Comparison of ENCODE assay signal across 22 cellular contexts in the genomic region with DNA sequence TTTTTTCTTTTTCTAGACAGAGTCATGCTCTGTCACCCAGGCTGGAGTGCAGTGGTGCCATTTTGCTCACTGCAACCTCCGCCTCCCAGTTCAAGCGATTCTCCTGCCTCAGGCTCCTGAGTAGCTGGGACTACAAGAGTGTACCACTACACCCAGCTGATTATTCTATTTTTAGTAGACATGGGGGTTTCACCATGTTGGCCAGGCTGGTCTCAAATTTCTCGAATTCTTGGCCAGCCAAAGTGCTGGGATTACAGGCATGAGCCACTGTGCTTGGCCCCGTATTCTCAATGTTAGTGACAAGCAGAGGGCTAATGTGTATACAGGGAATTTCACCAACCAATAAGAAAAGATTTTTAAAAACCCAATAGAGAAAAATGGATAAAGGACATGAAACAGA. TPM values are rescaled to one million over a fixed set of nuclear protein-coding genes. Genes with fewer than 3 reads are reported as not detected.
"Had no signal": no experiment of that assay in that cellular context is flagged by ENCODE, and none has a peak within 500 bp of the region (broad histone marks: within the 10 kb centered on the region; RNA-seq: fewer than 3 reads in every experiment).

No MANE protein-coding gene starts in this region.

- H3K27me3 Mint-ChIP-seq: activated naive CD8-positive, alpha-beta T cell treated with anti-CD3 and anti-CD28 coated beads for 36 hours; brain; central memory CD8-positive, alpha-beta T cell; natural killer cell treated with Interleukin-12 subunit alpha and Interleukin-12 subunit beta and Interleukin-15 and Interleukin-18, amount 100 ng/mL, for 72 hours had no signal

- H3K9ac ChIP-seq: parathyroid adenoma had no signal

- H3K27ac Mint-ChIP-seq: activated naive CD8-positive, alpha-beta T cell treated with anti-CD3 and anti-CD28 coated beads for 36 hours; immature natural killer cell; natural killer cell treated with Interleukin-12 subunit alpha and Interleukin-12 subunit beta and Interleukin-15 and Interleukin-18, amount 100 ng/mL, for 72 hours; T-helper 2 cell treated with Interferon-gamma antibody and Interleukin-4, amounts not matched to agents 5 μg/mL and 100 μg/mL, for 36 hours had no signal

- H3K4me3 ChIP-seq: coronary artery, lung, SK-N-MC, skin epidermis, testis had no signal

- H3K9me3 Mint-ChIP-seq: activated naive CD8-positive, alpha-beta T cell treated with anti-CD3 and anti-CD28 coated beads for 36 hours; brain; central memory CD8-positive, alpha-beta T cell; immature natural killer cell; natural killer cell treated with Interleukin-12 subunit alpha and Interleukin-12 subunit beta and Interleukin-15 and Interleukin-18, amount 100 ng/mL, for 72 hours; T-helper 2 cell treated with Interferon-gamma antibody and Interleukin-4, amounts not matched to agents 5 μg/mL and 100 μg/mL, for 36 hours had no signal

- H3K4me3 Mint-ChIP-seq: activated naive CD8-positive, alpha-beta T cell treated with anti-CD3 and anti-CD28 coated beads for 36 hours; brain; central memory CD8-positive, alpha-beta T cell; immature natural killer cell; natural killer cell treated with Interleukin-12 subunit alpha and Interleukin-12 subunit beta and Interleukin-15 and Interleukin-18, amount 100 ng/mL, for 72 hours; T-helper 2 cell treated with Interferon-gamma antibody and Interleukin-4, amounts not matched to agents 5 μg/mL and 100 μg/mL, for 36 hours had no signal

- ATAC-seq: left colon; natural killer cell treated with Interleukin-12 subunit alpha and Interleukin-12 subunit beta and Interleukin-15 and Interleukin-18, amount 100 ng/mL, for 72 hours had no signal

- H3K4me1 ChIP-seq: parathyroid adenoma had no signal

- H3K27me3 ChIP-seq: testis had no signal

- FAIRE-seq: frontal cortex, TTC549 had no signal

- H3K9me3 ChIP-seq: testis had no signal

- H3K27ac ChIP-seq: parathyroid adenoma, SK-N-MC, skin epidermis had no signal

- H3K36me3 Mint-ChIP-seq: natural killer cell treated with Interleukin-12 subunit alpha and Interleukin-12 subunit beta and Interleukin-15 and Interleukin-18, amount 100 ng/mL, for 72 hours had no signal

- DNase-seq: activated CD4-positive, alpha-beta T cell treated with anti-CD3 and anti-CD28 coated beads, Interleukin-2, amount 50 U/mL, for 48 hours; activated naive CD4-positive, alpha-beta T cell; activated naive CD8-positive, alpha-beta T cell treated with anti-CD3 and anti-CD28 coated beads for 36 hours; activated T-cell treated with anti-CD3 and anti-CD28 coated beads for 4 hours; head of caudate nucleus; immature natural killer cell; left colon; stimulated activated CD4-positive, alpha-beta T cell treated with anti-CD3 and anti-CD28 coated beads, Interleukin-15, amount 100 ng/mL, for 24 hours; stimulated activated CD4-positive, alpha-beta T cell treated with anti-CD3 and anti-CD28 coated beads, Interleukin-4, amount 100 ng/mL, for 1 hour; testis had no signal

RNA-seq across cellular contexts. Expression of gene SDS, which starts 36.9 kb away (rescaled TPM):
- total RNA-seq: activated naive CD8-positive, alpha-beta T cell treated with anti-CD3 and anti-CD28 coated beads for 36 hours; epithelial cell of proximal tubule; frontal cortex; natural killer cell treated with Interleukin-12 subunit alpha and Interleukin-12 subunit beta and Interleukin-15 and Interleukin-18, amount 100 ng/mL, for 72 hours had no signal
